15 cellular contexts compared by ENCODE assay signal in genomic region chr1:66033781-66034180, GRCh38.
"Had no signal": no experiment of that assay in that cellular context is flagged by ENCODE, and none has a peak within 500 bp of the region (broad histone marks: within the 10 kb centered on the region; RNA-seq: fewer than 3 reads in every experiment).

No MANE protein-coding gene starts in this region.

- H3K4me1 ChIP-seq: left lung, thyroid gland had no signal

- DNase-seq: activated CD4-positive, alpha-beta memory T cell treated with anti-CD3 and anti-CD28 coated beads, Interleukin-2, amount 10 ng/mL, durations not matched to agents 7 days and 5 days; activated CD4-positive, alpha-beta T cell treated with anti-CD3 and anti-CD28 coated beads for 4 hours; activated naive CD4-positive, alpha-beta T cell; activated naive CD8-positive, alpha-beta T cell treated with anti-CD3 and anti-CD28 coated beads for 36 hours; amniotic stem cell; effector memory CD8-positive, alpha-beta T cell; foreskin fibroblast; kidney; left lung; midbrain; stimulated activated naive B cell treated with anti-CD40 and anti-IgM and Interleukin-4, amounts not matched to agents 10 μg/mL and 1 μg/mL and 100 μg/mL, for 72 hours; thyroid gland; WERI-Rb-1 had no signal

- H3K27me3 ChIP-seq: left lung, thyroid gland had no signal

- ATAC-seq: effector memory CD8-positive, alpha-beta T cell; left lung; sciatic nerve; stimulated activated naive B cell treated with anti-CD40 and anti-IgM and Interleukin-4, amounts not matched to agents 10 μg/mL and 1 μg/mL and 100 μg/mL, for 72 hours had no signal

- H3K27ac ChIP-seq: left lung, thyroid gland, WERI-Rb-1 had no signal

- H3K4me3 ChIP-seq: left lung, smooth muscle cell, thyroid gland had no signal

- H3K36me3 ChIP-seq: left lung, thyroid gland, WERI-Rb-1 had no signal

- FAIRE-seq: kidney had no signal

- H3K4me2 ChIP-seq: smooth muscle cell had no signal

- H3K9me3 ChIP-seq: thyroid gland had no signal
